ENCODE assay signal across 1 cellular context in the genomic region with DNA sequence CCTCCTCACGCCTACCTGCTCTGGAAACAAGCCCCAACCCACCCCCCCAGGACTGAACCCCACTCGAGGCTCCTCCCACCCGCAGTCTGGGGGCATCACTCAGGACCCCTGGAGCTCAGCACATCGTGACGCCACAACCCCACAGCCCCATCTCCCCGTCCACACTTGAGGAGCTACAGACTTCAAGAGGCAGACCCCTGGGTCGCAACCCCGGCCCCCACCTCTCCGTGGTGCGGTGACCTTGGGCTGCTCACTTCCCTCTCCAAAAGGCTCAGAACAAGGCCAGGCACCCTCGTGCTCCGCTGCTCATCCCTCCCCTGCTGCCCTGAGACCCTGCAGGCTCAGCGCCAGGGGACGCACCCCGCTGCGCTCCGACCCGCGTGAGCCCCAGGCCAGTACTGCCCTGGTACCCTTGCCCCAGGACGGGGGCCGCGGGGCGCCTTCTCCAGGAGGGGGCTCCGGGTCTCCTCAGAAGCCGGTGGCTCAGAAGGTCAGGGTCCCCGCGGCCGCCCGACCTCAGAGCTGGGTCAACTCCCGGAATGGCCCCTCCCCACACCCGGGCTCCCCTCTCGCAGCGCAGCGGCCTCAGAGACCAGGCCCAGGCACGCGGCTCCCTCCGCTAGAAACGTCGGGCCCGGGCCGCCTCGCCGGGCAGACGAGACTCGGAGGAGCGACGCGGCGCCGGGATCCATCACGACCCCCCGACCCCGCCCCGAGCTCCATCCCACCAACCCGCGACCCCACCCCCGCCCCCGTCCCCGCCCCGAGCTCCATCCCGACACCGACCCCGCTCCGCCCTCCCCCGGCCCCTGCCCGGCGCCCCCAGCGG.
TF ChIP-seq lines count a peak whose summit lies in the region.

No MANE protein-coding gene starts in this region.

TF ChIP-seq in HepG2, 621 proteins besides CTCF, POLR2A, EP300 and RAD21 (continued from another document):
- TF ChIP-seq HOXA5 (CRISPR knock-in tag; IDR thresholded peaks at IDR 0.05) (0 out of 2 replicates have a peak, but pooled peaks have one; percentile 38), ZMAT3 (CRISPR knock-in tag; conservative IDR thresholded peaks at IDR 0.05) (no peak), SETDB1 (CRISPR knock-in tag; IDR thresholded peaks at IDR 0.05; ENCODE audit: borderline replicate concordance) (no peak)
TF ChIP-seq in HepG2: peak in this region for 71.
